Comparison of ENCODE assay signal across 12 cellular contexts in genomic region chr7:118186491-118186890, GRCh38. TPM values are rescaled to one million over a fixed set of nuclear protein-coding genes. Genes with fewer than 3 reads are reported as not detected.
DNase-seq lines count a peak whose midpoint lies in the region; ATAC-seq and TF ChIP-seq lines count a peak whose summit lies in the region.
"Had no signal": no experiment of that assay in that cellular context is flagged by ENCODE, and none has a peak within 500 bp of the region (broad histone marks: within the 10 kb centered on the region; RNA-seq: fewer than 3 reads in every experiment).

No MANE protein-coding gene starts in this region.

- CTCF ChIA-PET in A673 (lab: Charles Lee) = no interaction called here
- CTCF ChIA-PET in T-cell (lab: Charles Lee) = interaction anchor here in 1 of 2 donors (1.2 kb wide), 1 partner anchor 33 kb away, joined by 3 read pairs; no protein-coding TSS in a partner anchor

- peak overlapping the region; percentile 88 to 99 (median 93) for H3K4me3 Mint-ChIP-seq in T-cell

- H3K27ac ChIP-seq in A673 (ENCODE audit: low read depth, low read length, poor library complexity, severe bottlenecking) (no peak overlapping the region), DND-41 (ENCODE audit: low read length) (no peak overlapping the region), iPS-20b (ENCODE audit: low read length) (no peak overlapping the region), Peyer's patch (no peak overlapping the region)
- H3K27ac ChIP-seq: stomach had no signal

- peaks cover 0 to 4% (median 0%) of the 10 kb centered on the region in 3 donors for H3K9me3 Mint-ChIP-seq in T-cell

- peaks cover 58% of the 10 kb centered on the region for H3K36me3 ChIP-seq in A673 (ENCODE audit: insufficient read depth, low read length, poor library complexity, severe bottlenecking)
- peaks cover 62% of the 10 kb centered on the region for H3K36me3 ChIP-seq in DND-41 (ENCODE audit: insufficient read depth, low read length)
- H3K36me3 ChIP-seq in iPS-20b (ENCODE audit: insufficient read depth, low read depth, low read length) = peaks cover 61% of the 10 kb centered on the region
- H3K36me3 ChIP-seq in Peyer's patch = peaks cover 0 to 23% (median 0%) of the 10 kb centered on the region in 3 donors

- no peak for ATAC-seq in DND-41 (ENCODE audit: insufficient read depth, low read depth)
- ATAC-seq in T-cell (replicated peaks in 1 of 4) = no peak
- ATAC-seq in GM21423 (IDR thresholded peaks at IDR 0.05; ENCODE audit: unreplicated experiment) = no peak

- peaks cover 25% of the 10 kb centered on the region; the same call in 1 of the 2 replicates for H4K20me1 ChIP-seq in DND-41 (ENCODE audit: insufficient read depth, low read length)

- intact Hi-C loops in A673 (cut with micrococcal nuclease; ENCODE audit: unreplicated experiment) = no loop called here

- H3K27me3 ChIP-seq in A673 (replicated peaks; ENCODE audit: insufficient read depth, low read depth, low read length, poor library complexity) = no peaks in the 10 kb centered on the region
- H3K27me3 ChIP-seq in DND-41 (ENCODE audit: insufficient read depth, low read length, poor library complexity) = no peaks in the 10 kb centered on the region
- H3K27me3 ChIP-seq in iPS-20b (ENCODE audit: insufficient read depth, low read length) = no peaks in the 10 kb centered on the region
- no peaks in the 10 kb centered on the region for H3K27me3 ChIP-seq in Peyer's patch
- H3K27me3 ChIP-seq: stomach had no signal

- no TSS peak for BruUV-seq in A673 (replicated peaks; lab: Mats Ljungman, UMichigan)

- peaks cover 53 to 55% (median 54%) of the 10 kb centered on the region in 3 donors for H3K4me1 Mint-ChIP-seq in T-cell

- POLR2A ChIA-PET in A673 (lab: Charles Lee; ENCODE audit: low non-redundant PET) (no interaction called here), T-cell (lab: Charles Lee) (no interaction called here)

- peaks cover 77% of the 10 kb centered on the region for H3K79me2 ChIP-seq in DND-41 (ENCODE audit: insufficient read depth, low read length)

- no peaks in the 10 kb centered on the region for H3K27me3 Mint-ChIP-seq in T-cell

- TF ChIP-seq POLR2A in Peyer's patch (IDR thresholded peaks at IDR 0.05) = no peak

- peak overlapping the region; percentile 76 for H3K4me2 ChIP-seq in DND-41 (ENCODE audit: insufficient read depth, low read length)

- peaks cover 28% of the 10 kb centered on the region for H3K36me3 Mint-ChIP-seq in T-cell

- H2AFZ ChIP-seq in DND-41 (ENCODE audit: low read depth, low read length) = no peak overlapping the region

- TF ChIP-seq CTCF in A673 (conservative IDR thresholded peaks at IDR 0.05; ENCODE audit: low read depth, low read length) (no peak), DND-41 (IDR thresholded peaks at IDR 0.05; ENCODE audit: borderline replicate concordance, extremely low read depth, low read length, poor library complexity, severe bottlenecking) (no peak), Peyer's patch (IDR thresholded peaks at IDR 0.05) (no peak)

- H3K9me3 ChIP-seq in A673 (ENCODE audit: low read depth, low read length, poor library complexity, severe bottlenecking) = no peaks in the 10 kb centered on the region
- H3K9me3 ChIP-seq in DND-41 (ENCODE audit: insufficient read depth, low read length, severe bottlenecking) = no peaks in the 10 kb centered on the region
- H3K9me3 ChIP-seq in iPS-20b (ENCODE audit: insufficient read depth, low read depth, low read length) = no peaks in the 10 kb centered on the region
- H3K9me3 ChIP-seq in Peyer's patch = no peaks in the 10 kb centered on the region
- H3K9me3 ChIP-seq: stomach had no signal

- H3K4me1 ChIP-seq in A673 (ENCODE audit: insufficient read depth, low read length, poor library complexity, severe bottlenecking) = peaks cover 15% of the 10 kb centered on the region
- H3K4me1 ChIP-seq in DND-41 (ENCODE audit: insufficient read depth, low read length) = peaks cover 44% of the 10 kb centered on the region
- H3K4me1 ChIP-seq in iPS-20b (ENCODE audit: insufficient read depth, low read length) = peaks cover 6% of the 10 kb centered on the region; the same call in 1 of the 2 replicates
- H3K4me1 ChIP-seq in Peyer's patch = peaks cover 0 to 21% (median 5%) of the 10 kb centered on the region in 4 donors

- H3K27ac Mint-ChIP-seq in T-cell = no peak overlapping the region

- H3K4me3 ChIP-seq in A673 (ENCODE audit: low read depth, low read length, poor library complexity, severe bottlenecking) (peak overlapping the region; percentile 64), DND-41 (ENCODE audit: low read depth in 1 of 2, low read length in 2 of 2) (peak overlapping the region; percentile 52 to 73; a peak in 2 of 4 replicates), iPS-20b (ENCODE audit: low read length) (peak overlapping the region; percentile 15; the same call in 1 of the 2 replicates), Peyer's patch (no peak overlapping the region)

- peak overlapping the region; percentile 87; the same call in 1 of the 2 replicates for H3K9ac ChIP-seq in DND-41 (ENCODE audit: low read depth, low read length)
- H3K9ac ChIP-seq in iPS-20b (ENCODE audit: low read depth, low read length) = no peak overlapping the region

- DNase-seq in A673 (ENCODE audit: low spot score) = no peak
- DNase-seq in DND-41 = no peak
- no peak for DNase-seq in T-cell
- no peak for DNase-seq in anterior cingulate cortex (lab: John Stamatoyannopoulos, UW)
- DNase-seq in SW 1271 (lab: John Stamatoyannopoulos, UW) = no peak
- no peak for DNase-seq in Peyer's patch
- DNase-seq: activated CD4-positive, CD25-positive, alpha-beta regulatory T cell; aorta; NCI-H2081; stomach had no signal

RNA-seq across cellular contexts. Expression of gene LSM8, which starts 2.5 kb away (rescaled TPM):
- total RNA-seq in A673 (2021) (54.0 and 56.7 TPM in 2 replicates), T-cell (10 to 100 TPM; 31.0 to 57.9 (median 51.5) TPM), Peyer's patch (10 to 100 TPM; 22.9 to 38.0 (median 29.4) TPM)

RNA-seq across cellular contexts. Expression of gene ANKRD7, which starts 38.0 kb away (rescaled TPM):
- total RNA-seq in A673 (2021) (3.9 and 4.2 TPM in 2 replicates), T-cell (under 1 TPM in 4 of 5 donors, not detected in 1; 0.29 to 0.88 (median 0.52) TPM), Peyer's patch (not detected)

Comparison
In these comparisons a context has a peak if more than half of its experiments do, and no peak if none do; other contexts are left out.
1. H3K4me3 ChIP-seq: peak in A673 (single experiment), DND-41 (2 of 2) and iPS-20b (single experiment); none in Peyer's patch (0 of 4).